Comparison of ENCODE assay signal across 7 cellular contexts in genomic region chr16:4211445-4212206, GRCh38. TPM values are rescaled to one million over a fixed set of nuclear protein-coding genes. Genes with fewer than 3 reads are reported as not detected.
"Had no signal": no experiment of that assay in that cellular context is flagged by ENCODE, and none has a peak within 500 bp of the region (broad histone marks: within the 10 kb centered on the region; RNA-seq: fewer than 3 reads in every experiment).

No MANE protein-coding gene starts in this region.

RNA-seq across cellular contexts. Expression of gene SRL, which starts 30.3 kb away (rescaled TPM):
- total RNA-seq: activated CD4-positive, alpha-beta T cell treated with anti-CD3 and anti-CD28 coated beads for 36 hours; activated CD8-positive, alpha-beta memory T cell treated with anti-CD3 and anti-CD28 coated beads, Interleukin-2, amount 10 ng/mL, durations not matched to agents 7 days and 5 days; activated CD8-positive, alpha-beta T cell treated with anti-CD3 and anti-CD28 coated beads, Interleukin-2, amount 10 ng/mL, durations not matched to agents 7 days and 5 days; activated T-helper 2 cell treated with anti-CD3 and anti-CD28 coated beads, Interferon-gamma antibody, Interleukin-2, Interleukin-4, amounts not matched to agents 10 μg/mL and 5 μg/mL and 100 μg/mL, durations not matched to agents 14 hours and 24 hours and 36 hours; natural killer cell treated with Interleukin-12 subunit alpha and Interleukin-12 subunit beta and Interleukin-15 and Interleukin-18, amount 100 ng/mL, for 72 hours; osteoblast; T-helper 1 cell treated with Interleukin-12 subunit alpha and Interleukin-12 subunit beta and Interleukin-4 antibody, amounts not matched to agents 30 ng/mL and 1 ng/mL, for 36 hours had no signal
